Comparison of ENCODE assay signal across 13 cellular contexts in genomic region chr7:50145801-50146338, GRCh38. TPM values are rescaled to one million over a fixed set of nuclear protein-coding genes. Genes with fewer than 3 reads are reported as not detected.
DNase-seq lines count a peak whose midpoint lies in the region; ATAC-seq and TF ChIP-seq lines count a peak whose summit lies in the region.
"Had no signal": no experiment of that assay in that cellular context is flagged by ENCODE, and none has a peak within 500 bp of the region (broad histone marks: within the 10 kb centered on the region; RNA-seq: fewer than 3 reads in every experiment).

No MANE protein-coding gene starts in this region.

- DNase-seq in GM12865 (ENCODE audit: low read depth) (peak; percentile 42), vagina (ENCODE audit: extremely low spot score in 2 of 2) (no peak), transverse colon (no peak), SIG-M5 treated with dmso at 0.1 percent for 504 hours (lab: John Stamatoyannopoulos, UW; ENCODE audit: unreplicated experiment) (no peak), T-helper 9 cell (no peak)
- DNase-seq: activated effector memory CD4-positive, alpha-beta T cell treated with Interleukin-2 at 50 U/mL for 16 hours; cortex of kidney; gastrocnemius medialis had no signal

- no peak overlapping the region for H2AFZ ChIP-seq in SU-DHL-6 (ENCODE audit: low read depth, low read length, severe bottlenecking)

- TF ChIP-seq EP300 in transverse colon (IDR thresholded peaks at IDR 0.05; ENCODE audit: low read depth) = no peak

- no peaks in the 10 kb centered on the region for H3K79me2 ChIP-seq in SU-DHL-6 (ENCODE audit: insufficient read depth, low read length)

- intact Hi-C loops in vagina (cut with DNase I) = no loop called here
- intact Hi-C loops in transverse colon (cut with DNase I; ENCODE audit: low total_unique reads) = no loop called here

- H3K27ac ChIP-seq in SU-DHL-6 (ENCODE audit: low read depth, low read length) (peak overlapping the region; percentile 97), vagina (no peak overlapping the region), transverse colon (no peak overlapping the region)
- H3K27ac ChIP-seq: gastrocnemius medialis had no signal

- ATAC-seq in GM19324 (IDR thresholded peaks at IDR 0.05; ENCODE audit: low FRiP score, unreplicated experiment) (peak; percentile 64), HG02885 (IDR thresholded peaks at IDR 0.05; ENCODE audit: poor library complexity, unreplicated experiment) (peak; percentile 40)
- ATAC-seq: gastrocnemius medialis had no signal

- H4K20me1 ChIP-seq in SU-DHL-6 (ENCODE audit: low read depth, low read length) = no peaks in the 10 kb centered on the region

- peak overlapping the region; percentile 57 for H3K9ac ChIP-seq in SU-DHL-6 (ENCODE audit: low read length)

- no peaks in the 10 kb centered on the region for H3K36me3 ChIP-seq in SU-DHL-6 (ENCODE audit: low read length)
- H3K36me3 ChIP-seq in vagina = no peaks in the 10 kb centered on the region
- no peaks in the 10 kb centered on the region for H3K36me3 ChIP-seq in transverse colon
- H3K36me3 ChIP-seq: BE2C, gastrocnemius medialis had no signal

- TF ChIP-seq POLR2A in vagina (IDR thresholded peaks at IDR 0.05) = no peak
- no peak for TF ChIP-seq POLR2A in transverse colon (IDR thresholded peaks at IDR 0.05)

- WGBS in transverse colon (ENCODE audit: low coverage in 1 of 2), 2 donors = 20 to 21% methylated on average over 1 to 2 of the region's 2 CpGs

- H3K4me3 ChIP-seq in GM12865 (ENCODE audit: low read depth, low read length) (no peak overlapping the region), SU-DHL-6 (ENCODE audit: insufficient read depth, low read length, poor library complexity, severe bottlenecking) (peak overlapping the region; percentile 15), vagina (no peak overlapping the region), transverse colon (no peak overlapping the region)
- H3K4me3 ChIP-seq: gastrocnemius medialis, lung had no signal

- no peaks in the 10 kb centered on the region for H3K9me2 ChIP-seq in SU-DHL-6 (replicated peaks; ENCODE audit: insufficient read depth, low read length)

- no peaks in the 10 kb centered on the region for H3K4me1 ChIP-seq in vagina
- H3K4me1 ChIP-seq in transverse colon = peaks cover 0 to 4% (median 0%) of the 10 kb centered on the region in 4 donors
- H3K4me1 ChIP-seq: BE2C had no signal

- H3F3A ChIP-seq in SU-DHL-6 (ENCODE audit: insufficient read depth) = peaks cover 87% of the 10 kb centered on the region

- in situ Hi-C loops in transverse colon (cut with MboI; ENCODE audit: low pct_ligation_motif_present in 1 of 4, low pct_unique_long_range_greater_than_20kb in 1 of 4, low sequenced_read_pairs in 3 of 4) = loop anchor here in 2 of 4 donors (10.0 to 25.0 kb wide), 3 partner anchors 279 to 1016 kb away; no protein-coding TSS in a partner anchor

- H3K27me3 ChIP-seq in SU-DHL-6 (ENCODE audit: low read length) = no peaks in the 10 kb centered on the region
- H3K27me3 ChIP-seq in vagina = no peaks in the 10 kb centered on the region
- no peaks in the 10 kb centered on the region for H3K27me3 ChIP-seq in transverse colon

- no peak for TF ChIP-seq CTCF in GM12865 (IDR thresholded peaks at IDR 0.05; ENCODE audit: insufficient read depth, low read depth, low read length, missing control alignments)
- no peak for TF ChIP-seq CTCF in SU-DHL-6 (IDR thresholded peaks at IDR 0.05; ENCODE audit: insufficient read depth, low read length, poor library complexity, severe bottlenecking)
- no peak for TF ChIP-seq CTCF in vagina (IDR thresholded peaks at IDR 0.05)
- TF ChIP-seq CTCF in transverse colon (IDR thresholded peaks at IDR 0.05) = no peak

- no peaks in the 10 kb centered on the region for H3K9me3 ChIP-seq in SU-DHL-6 (ENCODE audit: insufficient read depth, low read length)
- H3K9me3 ChIP-seq in vagina = no peaks in the 10 kb centered on the region
- no peaks in the 10 kb centered on the region for H3K9me3 ChIP-seq in transverse colon
- H3K9me3 ChIP-seq: BE2C, gastrocnemius medialis had no signal

- H3K4me2 ChIP-seq in SU-DHL-6 (ENCODE audit: low read depth, low read length, poor library complexity, severe bottlenecking) = peak overlapping the region; percentile 70

RNA-seq across cellular contexts. Expression of gene ZPBP, which starts 52.8 kb away (rescaled TPM):
- total RNA-seq in vagina (not detected), transverse colon (not detected)
- total RNA-seq: gastrocnemius medialis had no signal
